ENCODE assay signal across 11 cellular contexts in genomic region chr10:70479626-70480253, GRCh38. TPM values are rescaled to one million over a fixed set of nuclear protein-coding genes. Genes with fewer than 3 reads are reported as not detected.
DNase-seq lines count a peak whose midpoint lies in the region; ATAC-seq and TF ChIP-seq lines count a peak whose summit lies in the region.
"Had no signal": no experiment of that assay in that cellular context is flagged by ENCODE, and none has a peak within 500 bp of the region (broad histone marks: within the 10 kb centered on the region; RNA-seq: fewer than 3 reads in every experiment).

No MANE protein-coding gene starts in this region.

- H3K4me3 ChIP-seq in colonic mucosa: peak overlapping the region; percentile 46
- H3K4me3 ChIP-seq in muscle layer of duodenum (ENCODE audit: low read depth in 1 of 2, low read length in 2 of 2): peak overlapping the region; percentile 64 to 72
- H3K4me3 ChIP-seq in BE2C (ENCODE audit: low read depth, low read length): no peak overlapping the region

- H3K9ac ChIP-seq in colonic mucosa (ENCODE audit: low read depth in 2 of 2, low read length in 2 of 2): peak overlapping the region in 1 of 2 donors; percentile 54

- H3K27me3 Mint-ChIP-seq in stimulated activated naive CD8-positive, alpha-beta T cell treated with anti-CD3 and anti-CD28 coated beads, Interleukin-15, Interleukin-2, amounts not matched to agents 100 ng/mL and 50 ng/mL, for 24 hours: peaks cover 22% of the 10 kb centered on the region

- no peak for ATAC-seq in stimulated activated naive CD8-positive, alpha-beta T cell treated with anti-CD3 and anti-CD28 coated beads, Interleukin-15, Interleukin-2, amounts not matched to agents 100 U/mL and 50 U/mL, for 24 hours
- no peak for ATAC-seq in HG02852 (IDR thresholded peaks at IDR 0.05; ENCODE audit: unreplicated experiment)

- H3K27ac ChIP-seq in colonic mucosa (no peak overlapping the region), muscle layer of duodenum (ENCODE audit: low read length) (peak overlapping the region; percentile 33)

- H3K9me3 ChIP-seq in colonic mucosa: no peaks in the 10 kb centered on the region
- H3K9me3 ChIP-seq in muscle layer of duodenum (ENCODE audit: control insufficient read depth in 1 of 2, low read length in 2 of 2): no peaks in the 10 kb centered on the region
- H3K9me3 ChIP-seq in BE2C: no peaks in the 10 kb centered on the region

- peak overlapping the region; percentile 14 for H3K27ac Mint-ChIP-seq in stimulated activated naive CD8-positive, alpha-beta T cell treated with anti-CD3 and anti-CD28 coated beads, Interleukin-15, Interleukin-2, amounts not matched to agents 100 ng/mL and 50 ng/mL, for 24 hours

- intact Hi-C loops in colonic mucosa (cut with DNase I): no loop called here

- H3K4me1 ChIP-seq in colonic mucosa (peaks cover 11% of the 10 kb centered on the region), muscle layer of duodenum (ENCODE audit: control insufficient read depth in 1 of 2, insufficient read depth in 2 of 2, low read length in 2 of 2) (peaks cover 6 to 46% of the 10 kb centered on the region in 2 donors), BE2C (no peaks in the 10 kb centered on the region; the same call in 1 of the 2 replicates)

- no peaks in the 10 kb centered on the region for H3K9me3 Mint-ChIP-seq in stimulated activated naive CD8-positive, alpha-beta T cell treated with anti-CD3 and anti-CD28 coated beads, Interleukin-15, Interleukin-2, amounts not matched to agents 100 ng/mL and 50 ng/mL, for 24 hours

- no peaks in the 10 kb centered on the region for H3K36me3 Mint-ChIP-seq in stimulated activated naive CD8-positive, alpha-beta T cell treated with anti-CD3 and anti-CD28 coated beads, Interleukin-15, Interleukin-2, amounts not matched to agents 100 ng/mL and 50 ng/mL, for 24 hours (ENCODE audit: low read depth)

- TF ChIP-seq CTCF in colonic mucosa (IDR thresholded peaks at IDR 0.05) (no peak), BE2C (IDR thresholded peaks at IDR 0.05; ENCODE audit: low read depth, low read length) (no peak)

- peaks cover 55% of the 10 kb centered on the region for H3K4me1 Mint-ChIP-seq in stimulated activated naive CD8-positive, alpha-beta T cell treated with anti-CD3 and anti-CD28 coated beads, Interleukin-15, Interleukin-2, amounts not matched to agents 100 ng/mL and 50 ng/mL, for 24 hours (ENCODE audit: low read depth)

- H3K27me3 ChIP-seq in colonic mucosa (no peaks in the 10 kb centered on the region), muscle layer of duodenum (ENCODE audit: low read depth, low read length) (no peaks in the 10 kb centered on the region), BE2C (no peaks in the 10 kb centered on the region; the same call in none of the 2 replicates)

- peak overlapping the region; percentile 79 for H3K4me3 Mint-ChIP-seq in stimulated activated naive CD8-positive, alpha-beta T cell treated with anti-CD3 and anti-CD28 coated beads, Interleukin-15, Interleukin-2, amounts not matched to agents 100 ng/mL and 50 ng/mL, for 24 hours

- no peaks in the 10 kb centered on the region for H3K36me3 ChIP-seq in colonic mucosa
- no peaks in the 10 kb centered on the region for H3K36me3 ChIP-seq in muscle layer of duodenum (ENCODE audit: control insufficient read depth in 1 of 2, insufficient read depth in 2 of 2, low read length in 2 of 2)
- H3K36me3 ChIP-seq in BE2C: no peaks in the 10 kb centered on the region

- DNase-seq in stimulated activated naive CD8-positive, alpha-beta T cell treated with anti-CD3 and anti-CD28 coated beads, Interleukin-15, Interleukin-2, amounts not matched to agents 100 U/mL and 50 U/mL, for 24 hours: no peak
- DNase-seq in colonic mucosa: no peak
- DNase-seq in GM19240 (ENCODE audit: insufficient read length, low spot score): no peak
- DNase-seq in BE2C: no peak
- DNase-seq in stimulated activated CD4-positive, alpha-beta T cell treated with anti-CD3 and anti-CD28 coated beads, Interleukin-1b, Interleukin-23, amount 100 ng/mL, for 48 hours: no peak
- DNase-seq: COR-L47, HCEC 1CT had no signal

RNA-seq across cellular contexts. Expression of gene PALD1, which starts 1.2 kb away (rescaled TPM):
- total RNA-seq in colonic mucosa: 1 to 10 TPM; 1.3 to 2.5 TPM
- polyA plus RNA-seq in BE2C (2012; ENCODE audit: insufficient read depth, insufficient read length, low read depth): 10.1 TPM

RNA-seq across cellular contexts. Expression of gene NODAL, which starts 38.3 kb away (rescaled TPM):
- under 1 TPM in 1 of 2 donors, not detected in 1; 0.17 TPM for total RNA-seq in colonic mucosa
- not detected for polyA plus RNA-seq in BE2C (2012; ENCODE audit: insufficient read depth, insufficient read length, low read depth)
- total RNA-seq: activated CD8-positive, alpha-beta memory T cell treated with anti-CD3 and anti-CD28 coated beads for 36 hours had no signal
